In the genomic region with DNA sequence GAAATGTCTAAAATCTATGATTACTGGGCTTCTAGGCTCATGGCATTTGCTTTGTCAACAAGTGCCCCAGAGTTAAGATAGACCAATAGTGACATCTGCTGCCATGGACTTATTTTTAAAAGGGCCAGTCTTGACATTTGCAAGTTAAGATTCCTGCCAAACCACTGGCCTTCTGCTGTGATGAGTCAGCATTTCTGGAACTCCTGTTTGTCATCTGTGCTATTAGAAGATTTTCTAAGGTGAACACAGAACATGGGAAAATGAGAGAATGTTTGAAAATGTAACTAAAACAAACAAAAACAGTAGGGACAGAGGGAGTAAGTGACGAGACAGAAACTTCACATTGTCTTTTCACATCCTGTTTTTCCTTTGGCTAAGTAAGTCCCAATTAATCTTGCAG, we compare ENCODE assay signal across 8 cellular contexts.
DNase-seq lines count a peak whose midpoint lies in the region; ATAC-seq, FAIRE-seq and TF ChIP-seq lines count a peak whose summit lies in the region.

No MANE protein-coding gene starts in this region.

- no peak for TF ChIP-seq CTCF in NB4 (IDR thresholded peaks at IDR 0.05; ENCODE audit: low read depth, low read length)
- peak; percentile 88 for TF ChIP-seq CTCF in chondrocyte (IDR thresholded peaks at IDR 0.05)
- peak; percentile 26 for TF ChIP-seq CTCF in liver (IDR thresholded peaks at IDR 0.05; ENCODE audit: low read depth, low read length, missing input control)

- no peaks in the 10 kb centered on the region for H3K36me3 Mint-ChIP-seq in activated T-cell treated with anti-CD3 and anti-CD28 coated beads, Interleukin-2, amount 50 U/mL, for 72 hours (ENCODE audit: insufficient read depth in 2 of 2)
- peaks cover 13% of the 10 kb centered on the region for H3K36me3 Mint-ChIP-seq in chondrocyte (ENCODE audit: low read depth)

- H2AFZ ChIP-seq in neuronal stem cell (ENCODE audit: low read length): no peak overlapping the region

- no peak overlapping the region for H4K8ac ChIP-seq in neuronal stem cell (ENCODE audit: low read depth, low read length)

- H3K9me3 Mint-ChIP-seq in activated T-cell treated with anti-CD3 and anti-CD28 coated beads, Interleukin-2, amount 50 U/mL, for 72 hours: no peaks in the 10 kb centered on the region
- H3K9me3 Mint-ChIP-seq in chondrocyte (ENCODE audit: low read depth): peaks cover 23% of the 10 kb centered on the region

- H3K4ac ChIP-seq in neuronal stem cell (ENCODE audit: low read length): no peak overlapping the region

- no peaks in the 10 kb centered on the region for H3K36me3 ChIP-seq in liver (ENCODE audit: control insufficient read depth in 4 of 4, insufficient read depth in 3 of 4, low read depth in 1 of 4, low read length in 3 of 4)
- no peaks in the 10 kb centered on the region for H3K36me3 ChIP-seq in neuronal stem cell (replicated peaks in 1 of 2; ENCODE audit: control insufficient read depth in 2 of 2, insufficient read depth in 2 of 2, low read length in 2 of 2)

- no peak overlapping the region for H3K23ac ChIP-seq in neuronal stem cell (ENCODE audit: low read depth, low read length, poor library complexity)

- TF ChIP-seq RAD21 in liver (IDR thresholded peaks at IDR 0.05): peak; percentile 76 to 78

- H3K4me2 ChIP-seq in neuronal stem cell (ENCODE audit: insufficient read depth, low read length, poor library complexity, severe bottlenecking): no peak overlapping the region

- ATAC-seq in activated T-cell treated with anti-CD3 and anti-CD28 coated beads, Interleukin-2, amount 50 U/mL, for 72 hours (replicated peaks in 1 of 2): peak; percentile 35 to 51

- H3K4me1 ChIP-seq in liver (ENCODE audit: control insufficient read depth in 4 of 4, insufficient read depth in 4 of 4, low read length in 3 of 4): no peaks in the 10 kb centered on the region
- H3K4me1 ChIP-seq in neuronal stem cell (ENCODE audit: control insufficient read depth in 2 of 2, insufficient read depth in 1 of 2, low read depth in 1 of 2, low read length in 2 of 2): no peaks in the 10 kb centered on the region

- no peak overlapping the region for H2BK12ac ChIP-seq in neuronal stem cell (ENCODE audit: low read length)

- H3K9ac ChIP-seq in liver (ENCODE audit: low read depth in 1 of 2, low read length in 2 of 2) (no peak overlapping the region), neuronal stem cell (ENCODE audit: low read depth, low read length, poor library complexity) (no peak overlapping the region)

- no peak overlapping the region for H4K91ac ChIP-seq in neuronal stem cell (ENCODE audit: low read depth, low read length, poor library complexity)

- WGBS in liver: 36% methylated on average over 1 of the region's 1 CpG
- WGBS in neuronal stem cell (ENCODE audit: extremely low coverage in 2 of 2, insufficient read length in 2 of 2, insufficient replicate concordance in 1 of 2), 2 donors: no CpG with 5 or more reads among the region's 1 CpG

- no peak overlapping the region for H3K4me3 Mint-ChIP-seq in activated T-cell treated with anti-CD3 and anti-CD28 coated beads, Interleukin-2, amount 50 U/mL, for 72 hours
- H3K4me3 Mint-ChIP-seq in chondrocyte (ENCODE audit: unreplicated experiment): no peak overlapping the region

- H3K27me3 Mint-ChIP-seq in activated T-cell treated with anti-CD3 and anti-CD28 coated beads, Interleukin-2, amount 50 U/mL, for 72 hours (ENCODE audit: low read depth): no peaks in the 10 kb centered on the region
- no peaks in the 10 kb centered on the region for H3K27me3 Mint-ChIP-seq in chondrocyte (ENCODE audit: low read depth)

- no peak overlapping the region for H3K27ac ChIP-seq in liver (ENCODE audit: low read depth in 1 of 2, low read length in 2 of 2)
- no peak overlapping the region for H3K27ac ChIP-seq in neuronal stem cell (replicated peaks; ENCODE audit: low read length)

- H3K79me1 ChIP-seq in neuronal stem cell (ENCODE audit: low read depth, low read length): no peaks in the 10 kb centered on the region

- peak; percentile 98 for FAIRE-seq in H54 (lab: Jason Lieb, UNC)

- H2AK5ac ChIP-seq in neuronal stem cell (ENCODE audit: low read depth, low read length): no peak overlapping the region

- no peak overlapping the region for H3K27ac Mint-ChIP-seq in activated T-cell treated with anti-CD3 and anti-CD28 coated beads, Interleukin-2, amount 50 U/mL, for 72 hours
- H3K27ac Mint-ChIP-seq in chondrocyte (ENCODE audit: unreplicated experiment): peak overlapping the region; percentile 95

- H3K27me3 ChIP-seq in liver (ENCODE audit: control insufficient read depth in 4 of 4, insufficient read depth in 4 of 4, low read length in 3 of 4) (no peaks in the 10 kb centered on the region), neuronal stem cell (ENCODE audit: control insufficient read depth in 3 of 3, insufficient read depth in 3 of 3, low read depth in 1 of 3, low read length in 3 of 3) (no peaks in the 10 kb centered on the region)

- DNase-seq in activated T-cell treated with anti-CD3 and anti-CD28 coated beads, Interleukin-2, amount 50 U/mL, for 72 hours: peak in 1 of 2 donors; percentile 5
- DNase-seq in activated T-cell treated with anti-CD3 and anti-CD28 coated beads, Interleukin-2, amount 50 U/mL, for 1 hour: no peak
- no peak for DNase-seq in H54 (ENCODE audit: insufficient read length, low spot score)
- DNase-seq in NB4 (ENCODE audit: low read depth): peak; percentile 25
- DNase-seq in chondrocyte (ENCODE audit: low spot score): no peak
- DNase-seq in neuronal stem cell (ENCODE audit: low spot score): no peak
- no peak for DNase-seq in D341Med (ENCODE audit: low spot score)

- no peak overlapping the region for H3K14ac ChIP-seq in neuronal stem cell (ENCODE audit: low read length)

- no peak overlapping the region for H2BK120ac ChIP-seq in neuronal stem cell (ENCODE audit: low read depth, low read length)

- H3K18ac ChIP-seq in neuronal stem cell (ENCODE audit: low read length): no peak overlapping the region

- no peak overlapping the region for H2BK15ac ChIP-seq in neuronal stem cell (ENCODE audit: low read length)

- peaks cover 18% of the 10 kb centered on the region for H3K4me1 Mint-ChIP-seq in activated T-cell treated with anti-CD3 and anti-CD28 coated beads, Interleukin-2, amount 50 U/mL, for 72 hours (ENCODE audit: low read depth)
- H3K4me1 Mint-ChIP-seq in chondrocyte (ENCODE audit: low read depth): peaks cover 50% of the 10 kb centered on the region

- TF ChIP-seq POLR2A in H54 (IDR thresholded peaks at IDR 0.05; ENCODE audit: low read depth, low read length): no peak
- no peak for TF ChIP-seq POLR2A in NB4 (IDR thresholded peaks at IDR 0.05; ENCODE audit: extremely low read depth, insufficient read length)

- H2BK5ac ChIP-seq in neuronal stem cell (ENCODE audit: low read length): no peak overlapping the region

- H3K9me3 ChIP-seq in liver (ENCODE audit: control insufficient read depth in 4 of 4, low read length in 3 of 4) (no peaks in the 10 kb centered on the region), neuronal stem cell (replicated peaks in 1 of 2; ENCODE audit: control insufficient read depth in 2 of 2, insufficient read depth in 1 of 2, low read depth in 1 of 2, low read length in 2 of 2) (peaks cover 0 to 3% of the 10 kb centered on the region in 2 donors)

- no peak overlapping the region for H3K4me3 ChIP-seq in NB4 (ENCODE audit: low read depth, low read length)
- H3K4me3 ChIP-seq in liver (ENCODE audit: low read depth in 1 of 3, low read length in 3 of 3): no peak overlapping the region
- H3K4me3 ChIP-seq in neuronal stem cell (ENCODE audit: low read length in 2 of 2): no peak overlapping the region

TF ChIP-seq in liver, 16 proteins besides CTCF, POLR2A, EP300 and RAD21:
- TF ChIP-seq JUND (IDR thresholded peaks at IDR 0.05) (peak in 1 of 2 donors; percentile 14), GABPA (IDR thresholded peaks at IDR 0.05 in 1 of 2, conservative IDR thresholded peaks at IDR 0.05 in 1 of 2) (no peak), HNF4A (conservative IDR thresholded peaks at IDR 0.05) (no peak), FOXA1 (IDR thresholded peaks at IDR 0.05) (no peak), RXRA (IDR thresholded peaks at IDR 0.05) (peak in 1 of 2 donors; percentile 11), YY1 (IDR thresholded peaks at IDR 0.05) (peak; percentile 12), HNF4G (IDR thresholded peaks at IDR 0.05) (no peak)
- TF ChIP-seq, protein P1, sequence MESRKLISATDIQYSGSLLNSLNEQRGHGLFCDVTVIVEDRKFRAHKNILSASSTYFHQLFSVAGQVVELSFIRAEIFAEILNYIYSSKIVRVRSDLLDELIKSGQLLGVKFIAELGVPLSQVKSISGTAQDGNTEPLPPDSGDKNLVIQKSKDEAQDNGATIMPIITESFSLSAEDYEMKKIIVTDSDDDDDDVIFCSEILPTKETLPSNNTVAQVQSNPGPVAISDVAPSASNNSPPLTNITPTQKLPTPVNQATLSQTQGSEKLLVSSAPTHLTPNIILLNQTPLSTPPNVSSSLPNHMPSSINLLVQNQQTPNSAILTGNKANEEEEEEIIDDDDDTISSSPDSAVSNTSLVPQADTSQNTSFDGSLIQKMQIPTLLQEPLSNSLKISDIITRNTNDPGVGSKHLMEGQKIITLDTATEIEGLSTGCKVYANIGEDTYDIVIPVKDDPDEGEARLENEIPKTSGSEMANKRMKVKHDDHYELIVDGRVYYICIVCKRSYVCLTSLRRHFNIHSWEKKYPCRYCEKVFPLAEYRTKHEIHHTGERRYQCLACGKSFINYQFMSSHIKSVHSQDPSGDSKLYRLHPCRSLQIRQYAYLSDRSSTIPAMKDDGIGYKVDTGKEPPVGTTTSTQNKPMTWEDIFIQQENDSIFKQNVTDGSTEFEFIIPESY (IDR thresholded peaks at IDR 0.05): no peak
